In genomic region chr3:127110982-127111693, GRCh38 we compare ENCODE assay signal across 18 cellular contexts.
DNase-seq lines count a peak whose midpoint lies in the region; ATAC-seq and TF ChIP-seq lines count a peak whose summit lies in the region.
"Had no signal": no experiment of that assay in that cellular context is flagged by ENCODE, and none has a peak within 500 bp of the region (broad histone marks: within the 10 kb centered on the region; RNA-seq: fewer than 3 reads in every experiment).

No MANE protein-coding gene starts in this region.

- intact Hi-C loops in MCF 10A (cut with micrococcal nuclease) = no loop called here

- H3K36me3 ChIP-seq in GM23338 (ENCODE audit: insufficient read depth) = no peaks in the 10 kb centered on the region
- H3K36me3 ChIP-seq in GM23248 (ENCODE audit: low read depth) = no peaks in the 10 kb centered on the region
- H3K36me3 ChIP-seq: BLaER1 treated with 17β-estradiol and CSF1 and Interleukin-3, amounts not matched to agents 10 nM and 100 nM had no signal

- no peak overlapping the region for H3K4me3 Mint-ChIP-seq in GM23338
- H3K4me3 Mint-ChIP-seq in WTC11 = no peak overlapping the region
- H3K4me3 Mint-ChIP-seq in MCF 10A (ENCODE audit: unreplicated experiment) = no peak overlapping the region
- H3K4me3 Mint-ChIP-seq: CD4-positive, CD25-positive, alpha-beta regulatory T cell; HFFc6 had no signal

- no peaks in the 10 kb centered on the region for H4K20me1 ChIP-seq in GM23338 (replicated peaks; ENCODE audit: insufficient read depth)
- H4K20me1 ChIP-seq in GM23248 (ENCODE audit: insufficient read depth) = no peaks in the 10 kb centered on the region
- H4K20me1 ChIP-seq: BLaER1 treated with 17β-estradiol and CSF1 and Interleukin-3, amounts not matched to agents 10 nM and 100 nM had no signal

- H3F3A ChIP-seq in GM23338 (replicated peaks; ENCODE audit: low read depth) = no peaks in the 10 kb centered on the region
- no peaks in the 10 kb centered on the region for H3F3A ChIP-seq in GM23248 (ENCODE audit: insufficient read depth)

- TF ChIP-seq CTCF in GM23338 (conservative IDR thresholded peaks at IDR 0.05; ENCODE audit: low read depth in 2 of 2) (no peak), WTC11 (IDR thresholded peaks at IDR 0.05) (no peak), MCF 10A (IDR thresholded peaks at IDR 0.05; ENCODE audit: unreplicated experiment) (no peak)

- H3K4me2 ChIP-seq in GM23338 (peak overlapping the region; percentile 23; the same call in 1 of the 2 replicates), GM23248 (ENCODE audit: unreplicated experiment) (no peak overlapping the region)
- H3K4me2 ChIP-seq: BLaER1 treated with 17β-estradiol and CSF1 and Interleukin-3, amounts not matched to agents 10 nM and 100 nM had no signal

- H2AFZ ChIP-seq in GM23338 = no peak overlapping the region
- no peak overlapping the region for H2AFZ ChIP-seq in GM23248

- peaks cover 12% of the 10 kb centered on the region for H3K9me3 ChIP-seq in GM23248 (ENCODE audit: low read depth)

- H3K9me2 ChIP-seq in GM23338 (ENCODE audit: insufficient read depth) (0 out of 2 replicates have a peak, but pooled peaks cover 6% of the 10 kb centered on the region), GM23248 (ENCODE audit: insufficient read depth) (no peaks in the 10 kb centered on the region)

- H3K4me1 ChIP-seq in GM23338 (ENCODE audit: insufficient read depth) (0 out of 2 replicates have a peak, but pooled peaks cover 3% of the 10 kb centered on the region), GM23248 (ENCODE audit: insufficient read depth) (no peaks in the 10 kb centered on the region)
- H3K4me1 ChIP-seq: BLaER1 treated with 17β-estradiol and CSF1 and Interleukin-3, amounts not matched to agents 10 nM and 100 nM had no signal

- H3K27me3 ChIP-seq in GM23338 (ENCODE audit: insufficient read depth) (no peaks in the 10 kb centered on the region), GM23248 (replicated peaks; ENCODE audit: insufficient read depth) (no peaks in the 10 kb centered on the region)
- H3K27me3 ChIP-seq: BLaER1 treated with 17β-estradiol and CSF1 and Interleukin-3, amounts not matched to agents 10 nM and 100 nM had no signal

- CTCF ChIA-PET in WTC11 (lab: Charles Lee) (no interaction called here), MCF 10A (lab: Yijun Ruan, JAX) (no interaction called here)

- DNase-seq in GM23338 (ENCODE audit: low spot score) (peak; percentile 66), WTC11 (ENCODE audit: low spot score) (no peak), iPS DF 4.7 (ENCODE audit: extremely low read depth, low spot score) (peak; percentile 19), GM23248 (no peak), MCF 10A (ENCODE audit: unreplicated experiment) (no peak)
- DNase-seq: 8988T; ACHN; CD4-positive, CD25-positive, alpha-beta regulatory T cell; GOT3; HCEC 1CT; HFFc6; IMR-90; KBM-7 had no signal

- H3K27ac Mint-ChIP-seq in GM23338 = no peak overlapping the region
- peak overlapping the region; percentile 29 for H3K27ac Mint-ChIP-seq in WTC11
- no peak overlapping the region for H3K27ac Mint-ChIP-seq in MCF 10A (ENCODE audit: low read depth, unreplicated experiment)
- H3K27ac Mint-ChIP-seq: CD4-positive, CD25-positive, alpha-beta regulatory T cell; HFFc6 had no signal

- H3K79me2 ChIP-seq in GM23338 (replicated peaks; ENCODE audit: insufficient read depth) = no peaks in the 10 kb centered on the region
- H3K79me2 ChIP-seq in GM23248 (ENCODE audit: insufficient read depth) = no peaks in the 10 kb centered on the region

- H3K9me3 Mint-ChIP-seq in GM23338 (peaks cover 31% of the 10 kb centered on the region), WTC11 (peaks cover 35% of the 10 kb centered on the region), MCF 10A (ENCODE audit: unreplicated experiment) (no peaks in the 10 kb centered on the region)

- no peak overlapping the region for H3K27ac ChIP-seq in GM23338 (ENCODE audit: low read depth)
- H3K27ac ChIP-seq in temporal lobe (ENCODE audit: low read depth, low read length) = peak overlapping the region; percentile 9
- H3K27ac ChIP-seq in GM23248 = no peak overlapping the region
- H3K27ac ChIP-seq: BLaER1 treated with 17β-estradiol and CSF1 and Interleukin-3, amounts not matched to agents 10 nM and 100 nM; HL-60 had no signal

- H3K4me1 Mint-ChIP-seq in GM23338 (peaks cover 16% of the 10 kb centered on the region), WTC11 (peaks cover 30% of the 10 kb centered on the region), MCF 10A (ENCODE audit: insufficient read depth, unreplicated experiment) (no peaks in the 10 kb centered on the region)
- H3K4me1 Mint-ChIP-seq: CD4-positive, CD25-positive, alpha-beta regulatory T cell had no signal

- POLR2A ChIA-PET in WTC11 (lab: Charles Lee) (no interaction called here), MCF 10A (lab: Yijun Ruan, JAX) (interaction anchor here (1.6 kb wide), 1 partner anchor 20 kb away, joined by 3 read pairs; no protein-coding TSS in a partner anchor)

- ATAC-seq in GM23338 (peak; percentile 89), WTC11 (peak; percentile 79), HG03342 (IDR thresholded peaks at IDR 0.05; ENCODE audit: unreplicated experiment) (no peak)
- ATAC-seq: GM12878 had no signal

- H3K4me3 ChIP-seq in GM23338 = no peak overlapping the region
- no peak overlapping the region for H3K4me3 ChIP-seq in GM23248
- H3K4me3 ChIP-seq: BLaER1 treated with 17β-estradiol and CSF1 and Interleukin-3, amounts not matched to agents 10 nM and 100 nM; GM12878 had no signal

- H3K27me3 Mint-ChIP-seq in GM23338 (ENCODE audit: insufficient read depth, low read depth, poor library complexity) (peaks cover 6% of the 10 kb centered on the region), WTC11 (ENCODE audit: low read depth) (peaks cover 27% of the 10 kb centered on the region), MCF 10A (ENCODE audit: insufficient read depth, unreplicated experiment) (no peaks in the 10 kb centered on the region)

- WGBS in GM23248 (ENCODE audit: low coverage in 1 of 2, low lambda C conversion rate in 2 of 2, missing lambda C conversion rate in 2 of 2), 2 experiments = 33 to 39% methylated on average over 3 of the region's 3 CpGs

- BruUV-seq in MCF 10A (replicated peaks; lab: Mats Ljungman, UMichigan) = no TSS peak

- no peak overlapping the region for H3K9ac ChIP-seq in GM23248
- H3K9ac ChIP-seq: BLaER1 treated with 17β-estradiol and CSF1 and Interleukin-3, amounts not matched to agents 10 nM and 100 nM had no signal

- H3K36me3 Mint-ChIP-seq in GM23338 (ENCODE audit: low read depth) (peaks cover 18% of the 10 kb centered on the region), WTC11 (peaks cover 17% of the 10 kb centered on the region), MCF 10A (ENCODE audit: insufficient read depth, unreplicated experiment) (no peaks in the 10 kb centered on the region)
- H3K36me3 Mint-ChIP-seq: CD4-positive, CD25-positive, alpha-beta regulatory T cell had no signal

- in situ Hi-C loops in GM23248 (cut with MboI) = no loop called here

TF ChIP-seq in GM23338, 12 proteins besides CTCF, POLR2A, EP300 and RAD21 (continues in another document):
- TF ChIP-seq REST (IDR thresholded peaks at IDR 0.05; ENCODE audit: unreplicated experiment) = no peak
- no peak for TF ChIP-seq EZH2phosphoT487 (IDR thresholded peaks at IDR 0.05; ENCODE audit: unreplicated experiment)

TF ChIP-seq in WTC11, 78 proteins besides CTCF, POLR2A, EP300 and RAD21:
- no peak for TF ChIP-seq NR2C2 (CRISPR knock-in tag; IDR thresholded peaks at IDR 0.05)

Comparison
In these comparisons a context has a peak if more than half of its experiments do, and no peak if none do; other contexts are left out.
1. DNase-seq: peak in GM23338 (single experiment) and iPS DF 4.7 (single experiment); none in WTC11 (single experiment), GM23248 (single experiment) and MCF 10A (single experiment).